In genomic region chr6:135141728-135142127, GRCh38 we compare ENCODE assay signal across 17 cellular contexts. TPM values are rescaled to one million over a fixed set of nuclear protein-coding genes. Genes with fewer than 3 reads are reported as not detected.
DNase-seq lines count a peak whose midpoint lies in the region; ATAC-seq and TF ChIP-seq lines count a peak whose summit lies in the region.
"Had no signal": no experiment of that assay in that cellular context is flagged by ENCODE, and none has a peak within 500 bp of the region (broad histone marks: within the 10 kb centered on the region; RNA-seq: fewer than 3 reads in every experiment).

No MANE protein-coding gene starts in this region.

- TF ChIP-seq CTCF in Loucy (conservative IDR thresholded peaks at IDR 0.05; ENCODE audit: low read length), result no peak
- no peak for TF ChIP-seq CTCF in HFFc6 (IDR thresholded peaks at IDR 0.05)

- H3K36me3 Mint-ChIP-seq in memory B cell (no peaks in the 10 kb centered on the region), HFFc6 (ENCODE audit: low read depth) (no peaks in the 10 kb centered on the region)

- no peaks in the 10 kb centered on the region for H3K9me3 Mint-ChIP-seq in memory B cell
- H3K9me3 Mint-ChIP-seq in HFFc6, result no peaks in the 10 kb centered on the region
- H3K9me3 Mint-ChIP-seq: activated T-cell treated with anti-CD3 and anti-CD28 coated beads, Interleukin-2, amount 50 U/mL, for 4 hours; CD8-positive, alpha-beta memory T cell had no signal

- H3K27me3 ChIP-seq in Loucy (ENCODE audit: insufficient read depth, low read length, poor library complexity, severe bottlenecking), result no peaks in the 10 kb centered on the region

- H4K20me1 ChIP-seq in Loucy (ENCODE audit: insufficient read depth, low read length, poor library complexity, severe bottlenecking), result no peaks in the 10 kb centered on the region

- peak; percentile 58 for ATAC-seq in GM18868 (IDR thresholded peaks at IDR 0.05; ENCODE audit: unreplicated experiment)
- ATAC-seq in GM21526 (IDR thresholded peaks at IDR 0.05; ENCODE audit: low FRiP score, unreplicated experiment), result peak; percentile 44
- peak; percentile 67 for ATAC-seq in memory B cell (ENCODE audit: low read depth)
- ATAC-seq: activated T-cell treated with anti-CD3 and anti-CD28 coated beads, Interleukin-2, amount 50 U/mL, for 4 hours; esophagus mucosa; Panc1 had no signal

- H2AFZ ChIP-seq in Loucy (ENCODE audit: low read length), result 0 out of 2 replicates have a peak overlapping the region, but pooled peaks have one; percentile 17

- no peaks in the 10 kb centered on the region for H3K9me2 ChIP-seq in Loucy (replicated peaks; ENCODE audit: low read depth, low read length)

- no peak overlapping the region for H3K9ac ChIP-seq in Loucy (ENCODE audit: low read depth, low read length, poor library complexity, severe bottlenecking)

- H3K4me3 ChIP-seq in Loucy (ENCODE audit: low read length, poor library complexity, severe bottlenecking), result no peak overlapping the region
- H3K4me3 ChIP-seq: coronary artery had no signal

- no peak overlapping the region for H3K4me3 Mint-ChIP-seq in memory B cell
- H3K4me3 Mint-ChIP-seq in HFFc6, result no peak overlapping the region
- H3K4me3 Mint-ChIP-seq: activated T-cell treated with anti-CD3 and anti-CD28 coated beads, Interleukin-2, amount 50 U/mL, for 4 hours; CD8-positive, alpha-beta memory T cell had no signal

- no peaks in the 10 kb centered on the region for H3F3A ChIP-seq in Loucy (ENCODE audit: low read depth)

- H3K27ac Mint-ChIP-seq in memory B cell (no peak overlapping the region), HFFc6 (no peak overlapping the region)

- no peaks in the 10 kb centered on the region for H3K36me3 ChIP-seq in Loucy (ENCODE audit: insufficient read depth, low read length)

- H3K9me3 ChIP-seq in Loucy (ENCODE audit: insufficient read depth, low read depth, low read length), result no peaks in the 10 kb centered on the region

- H3K4me1 Mint-ChIP-seq in memory B cell, result peaks cover 17% of the 10 kb centered on the region
- peaks cover 19% of the 10 kb centered on the region for H3K4me1 Mint-ChIP-seq in HFFc6 (ENCODE audit: low read depth)

- no peaks in the 10 kb centered on the region for H3K27me3 Mint-ChIP-seq in memory B cell
- H3K27me3 Mint-ChIP-seq in HFFc6 (ENCODE audit: insufficient read depth), result peaks cover 33% of the 10 kb centered on the region
- H3K27me3 Mint-ChIP-seq: CD8-positive, alpha-beta memory T cell had no signal

- H3K4me1 ChIP-seq in Loucy (ENCODE audit: insufficient read depth, low read length, poor library complexity, severe bottlenecking), result peaks cover 40% of the 10 kb centered on the region

- no peak overlapping the region for H3K4me2 ChIP-seq in Loucy (ENCODE audit: low read depth, low read length, poor library complexity, severe bottlenecking)

- DNase-seq in memory B cell (ENCODE audit: low spot score in 2 of 2), result no peak
- no peak for DNase-seq in NCI-H2227 treated with DMSO at 0.1 percent for 48 hours (lab: John Stamatoyannopoulos, UW)
- DNase-seq in NCI-H1092 (lab: John Stamatoyannopoulos, UW), result no peak
- no peak for DNase-seq in NCI-H146 treated with DMSO at 0.1 percent for 48 hours (lab: John Stamatoyannopoulos, UW; ENCODE audit: unreplicated experiment)
- no peak for DNase-seq in HFFc6
- DNase-seq: activated CD4-positive, alpha-beta T cell treated with anti-CD3 and anti-CD28 coated beads for 1 hour; activated T-cell treated with anti-CD3 and anti-CD28 coated beads, Interleukin-2, amount 50 U/mL, for 4 hours; CD8-positive, alpha-beta memory T cell; posterior cingulate gyrus had no signal

- peaks cover 11% of the 10 kb centered on the region for H3K79me2 ChIP-seq in Loucy (ENCODE audit: insufficient read depth, low read length)

RNA-seq across cellular contexts. Expression of gene MYB, which starts 39.4 kb away (rescaled TPM):
- total RNA-seq in HFFc6 (2021; fragmentation: NEBNext Ultra II Directional; extraction: Animal tissue kit (Norgen Biotek cat#: 25700)), result under 1 TPM; 0.17 to 0.35 (median 0.19) TPM
- total RNA-seq: G401, MCF 10A had no signal
